ENCODE assay signal across 8 cellular contexts in the genomic region with DNA sequence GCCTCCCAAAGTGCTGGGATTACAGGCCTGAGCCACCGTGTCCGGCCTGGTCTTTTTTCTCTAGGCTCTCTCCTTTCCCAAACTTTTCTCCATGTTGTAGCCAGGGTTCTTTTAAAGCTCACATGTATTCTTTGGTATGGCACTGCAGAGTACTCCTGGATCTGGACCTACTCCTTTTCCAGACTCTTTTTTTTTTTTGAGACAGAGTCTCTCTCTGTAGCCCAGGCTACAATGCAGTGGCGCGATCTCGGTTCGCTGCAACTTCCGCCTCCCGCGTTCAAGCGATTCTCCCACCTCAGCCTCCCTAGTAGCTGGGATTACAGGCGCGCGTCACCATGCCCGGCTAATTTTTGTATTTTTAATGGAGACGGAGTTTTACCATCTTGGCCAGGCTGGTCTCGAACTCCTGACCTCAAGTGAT. TPM values are rescaled to one million over a fixed set of nuclear protein-coding genes. Genes with fewer than 3 reads are reported as not detected.
DNase-seq lines count a peak whose midpoint lies in the region; ATAC-seq, FAIRE-seq and TF ChIP-seq lines count a peak whose summit lies in the region.

No MANE protein-coding gene starts in this region.

- peak overlapping the region; percentile 85 for H2AFZ ChIP-seq in keratinocyte (ENCODE audit: control insufficient read depth, low read length)

- no peaks in the 10 kb centered on the region for H3K27me3 ChIP-seq in keratinocyte (ENCODE audit: control insufficient read depth, extremely low read depth, insufficient read depth, low read length)

- peak overlapping the region; percentile 96 for H3K4me3 Mint-ChIP-seq in activated CD4-positive, alpha-beta T cell treated with anti-CD3 and anti-CD28 coated beads for 36 hours

- peak overlapping the region; percentile 91 for H3K4me2 ChIP-seq in keratinocyte (ENCODE audit: control insufficient read depth, extremely low read depth, insufficient read depth, low read depth, low read length)

- H3K36me3 Mint-ChIP-seq in activated CD4-positive, alpha-beta T cell treated with anti-CD3 and anti-CD28 coated beads for 36 hours (ENCODE audit: low read depth) = peaks cover 29% of the 10 kb centered on the region
- H3K36me3 Mint-ChIP-seq in activated naive CD4-positive, alpha-beta T cell treated with anti-CD3 and anti-CD28 coated beads, Interleukin-2, amount 50 U/mL, for 72 hours = peaks cover 21 to 30% of the 10 kb centered on the region in 2 donors

- dilution Hi-C loops in keratinocyte (cut with MboI; ENCODE audit: extremely low pct_ligation_motif_present, low sequenced_read_pairs) = no loop called here

- intact Hi-C loops in activated CD4-positive, alpha-beta T cell treated with anti-CD3 and anti-CD28 coated beads for 36 hours (cut with DNase I, micrococcal nuclease) = loop anchor here (1.0 to 5.0 kb wide), 7 partner anchors 69 to 1006 kb away; a partner anchor contains a TSS

- peaks cover 8 to 19% of the 10 kb centered on the region in 2 experiments for H3K36me3 ChIP-seq in keratinocyte (ENCODE audit: control insufficient read depth in 2 of 2, extremely low read depth in 1 of 2, insufficient read depth in 2 of 2, low read length in 2 of 2)

- H4K20me1 ChIP-seq in keratinocyte (ENCODE audit: control insufficient read depth, extremely low read depth, insufficient read depth, low read length) = no peaks in the 10 kb centered on the region

- no peak for FAIRE-seq in keratinocyte (lab: Jason Lieb, UNC)

- H3K9me1 ChIP-seq in keratinocyte (ENCODE audit: control insufficient read depth, extremely low read depth, insufficient read depth, low read length) = peaks cover 4% of the 10 kb centered on the region

- peak overlapping the region; percentile 86 for H3K9ac ChIP-seq in keratinocyte (ENCODE audit: control insufficient read depth, extremely low read depth, insufficient read depth, low read length)

- CTCF ChIA-PET in activated CD4-positive, alpha-beta T cell treated with anti-CD3 and anti-CD28 coated beads for 36 hours (lab: Charles Lee) = interaction anchor here (0.7 to 2.7 kb wide), 7 partner anchors 9 to 549 kb away, joined by 3 to 27 read pairs (median 4); no protein-coding TSS in a partner anchor

- H3K27me3 Mint-ChIP-seq in activated CD4-positive, alpha-beta T cell treated with anti-CD3 and anti-CD28 coated beads for 36 hours = no peaks in the 10 kb centered on the region

- H3K4me1 Mint-ChIP-seq in activated CD4-positive, alpha-beta T cell treated with anti-CD3 and anti-CD28 coated beads for 36 hours = peaks cover 39% of the 10 kb centered on the region

- H3K79me2 ChIP-seq in keratinocyte (ENCODE audit: control insufficient read depth, insufficient read depth, low read length) = peaks cover 11% of the 10 kb centered on the region

- no peak for DNase-seq in activated CD4-positive, alpha-beta T cell treated with anti-CD3 and anti-CD28 coated beads for 36 hours
- no peak for DNase-seq in activated CD4-positive, alpha-beta T cell treated with anti-CD3 and anti-CD28 coated beads for 4 hours
- no peak for DNase-seq in activated naive CD4-positive, alpha-beta T cell treated with anti-CD3 and anti-CD28 coated beads, Interleukin-2, amount 50 U/mL, for 72 hours (ENCODE audit: low spot score in 2 of 2)
- DNase-seq in keratinocyte (ENCODE audit: low read depth, low spot score) = no peak
- peak in 1 of 49 donors; percentile 3 for DNase-seq in substantia nigra (lab: John Stamatoyannopoulos, UW)
- DNase-seq in A172 (ENCODE audit: low spot score) = no peak
- DNase-seq in GOT3 (lab: John Stamatoyannopoulos, UW) = no peak

- H3K27ac Mint-ChIP-seq in activated CD4-positive, alpha-beta T cell treated with anti-CD3 and anti-CD28 coated beads for 36 hours = peak overlapping the region; percentile 97
- peak overlapping the region; percentile 97 to 98 for H3K27ac Mint-ChIP-seq in activated naive CD4-positive, alpha-beta T cell treated with anti-CD3 and anti-CD28 coated beads, Interleukin-2, amount 50 U/mL, for 72 hours

- TF ChIP-seq CTCF in keratinocyte (optimal IDR thresholded peaks at IDR 0.05 in 1 of 3, IDR thresholded peaks at IDR 0.05 in 1 of 3, conservative IDR thresholded peaks at IDR 0.05 in 1 of 3; ENCODE audit: extremely low read depth in 1 of 3, insufficient read depth in 2 of 3, low read length in 3 of 3) = no peak

- no peaks in the 10 kb centered on the region for H3K9me3 ChIP-seq in keratinocyte (ENCODE audit: control insufficient read depth, low read depth, low read length)

- H3K4me1 ChIP-seq in keratinocyte (ENCODE audit: control insufficient read depth, extremely low read depth, insufficient read depth, low read length) = peaks cover 18% of the 10 kb centered on the region

- no peak for ATAC-seq in activated CD4-positive, alpha-beta T cell treated with anti-CD3 and anti-CD28 coated beads for 36 hours
- no peak for ATAC-seq in activated naive CD4-positive, alpha-beta T cell treated with anti-CD3 and anti-CD28 coated beads, Interleukin-2, amount 50 U/mL, for 72 hours
- no peak for ATAC-seq in HG02763 (IDR thresholded peaks at IDR 0.05; ENCODE audit: unreplicated experiment)

- peak overlapping the region; percentile 86 for H3K27ac ChIP-seq in keratinocyte (ENCODE audit: control insufficient read depth, insufficient read depth, low read length)
- H3K27ac ChIP-seq in substantia nigra (ENCODE audit: low read depth, low read length, poor library complexity, severe bottlenecking) = peak overlapping the region; percentile 85

- no peaks in the 10 kb centered on the region for H3K9me3 Mint-ChIP-seq in activated CD4-positive, alpha-beta T cell treated with anti-CD3 and anti-CD28 coated beads for 36 hours (ENCODE audit: low read depth)
- no peaks in the 10 kb centered on the region for H3K9me3 Mint-ChIP-seq in activated naive CD4-positive, alpha-beta T cell treated with anti-CD3 and anti-CD28 coated beads, Interleukin-2, amount 50 U/mL, for 72 hours

- H3K4me3 ChIP-seq in keratinocyte (ENCODE audit: control insufficient read depth in 2 of 3, extremely low read depth in 1 of 3, insufficient read depth in 2 of 3, low read depth in 1 of 3, low read length in 3 of 3) = peak overlapping the region; percentile 51 to 81 (median 78)

- POLR2A ChIA-PET in activated CD4-positive, alpha-beta T cell treated with anti-CD3 and anti-CD28 coated beads for 36 hours (lab: Charles Lee) = interaction anchor here (0.6 to 2.0 kb wide), 15 partner anchors 9 to 320 kb away, joined by 3 to 18 read pairs (median 5); a partner anchor contains a TSS

RNA-seq across cellular contexts. Expression of a gene that starts 0.6 kb away (rescaled TPM):
- 10 to 100 TPM; 17.4 TPM for total RNA-seq in activated CD4-positive, alpha-beta T cell treated with anti-CD3 and anti-CD28 coated beads for 36 hours
- 10 to 100 TPM; 17.1 to 19.1 TPM for total RNA-seq in activated naive CD4-positive, alpha-beta T cell treated with anti-CD3 and anti-CD28 coated beads, Interleukin-2, amount 50 U/mL, for 72 hours
- polyA plus RNA-seq in keratinocyte = 23.5 to 26.7 TPM (median 23.8 TPM) in 3 replicates
- polyA plus RNA-seq in keratinocyte (2011; ENCODE audit: low read depth) = 7.5 TPM
- polyA plus RNA-seq in keratinocyte (2011; cell fraction: cytosol; rRNA removed) = 21.8 and 27.4 TPM in 2 replicates
- polyA plus RNA-seq in keratinocyte (2011; cell fraction: nucleus; rRNA removed) = 26.9 and 31.7 TPM in 2 replicates
- 20.8 and 25.5 TPM in 2 replicates for polyA plus RNA-seq in keratinocyte (2012; ENCODE audit: low replicate concordance)
- 31.4 to 78.0 TPM (median 57.1 TPM) in 3 replicates for polyA minus RNA-seq in keratinocyte
- 25.5 TPM for polyA minus RNA-seq in keratinocyte (2011; cell fraction: cytosol; rRNA and poly(A)+ RNA removed)
- polyA minus RNA-seq in keratinocyte (2011; cell fraction: nucleus; rRNA and poly(A)+ RNA removed) = 11.0 and 17.6 TPM in 2 replicates
- total RNA-seq in A172 (2014; rRNA removed; shearing (Covaris generic)) = 8.9 and 12.3 TPM in 2 replicates

RNA-seq across cellular contexts. Expression of a gene that starts 41.3 kb away (rescaled TPM):
- 10 to 100 TPM; 23.0 to 30.1 TPM for total RNA-seq in activated CD4-positive, alpha-beta T cell treated with anti-CD3 and anti-CD28 coated beads for 36 hours
- 10 to 100 TPM; 23.5 to 30.4 TPM for total RNA-seq in activated naive CD4-positive, alpha-beta T cell treated with anti-CD3 and anti-CD28 coated beads, Interleukin-2, amount 50 U/mL, for 72 hours
- 8.0 to 12.2 TPM (median 9.4 TPM) in 3 replicates for polyA plus RNA-seq in keratinocyte
- polyA plus RNA-seq in keratinocyte (2011; ENCODE audit: low read depth) = 34.2 TPM
- polyA plus RNA-seq in keratinocyte (2011; cell fraction: cytosol; rRNA removed) = 8.9 and 12.9 TPM in 2 replicates
- 23.9 and 25.0 TPM in 2 replicates for polyA plus RNA-seq in keratinocyte (2011; cell fraction: nucleus; rRNA removed)
- 19.9 and 26.2 TPM in 2 replicates for polyA plus RNA-seq in keratinocyte (2012; ENCODE audit: low replicate concordance)
- 11.9 to 29.5 TPM (median 15.6 TPM) in 3 replicates for polyA minus RNA-seq in keratinocyte
- 9.2 TPM for polyA minus RNA-seq in keratinocyte (2011; cell fraction: cytosol; rRNA and poly(A)+ RNA removed)
- polyA minus RNA-seq in keratinocyte (2011; cell fraction: nucleus; rRNA and poly(A)+ RNA removed) = 9.3 and 25.8 TPM in 2 replicates
- total RNA-seq in A172 (2014; rRNA removed; shearing (Covaris generic)) = 4.0 and 6.0 TPM in 2 replicates
